15 cellular contexts compared by ENCODE assay signal in the genomic region with DNA sequence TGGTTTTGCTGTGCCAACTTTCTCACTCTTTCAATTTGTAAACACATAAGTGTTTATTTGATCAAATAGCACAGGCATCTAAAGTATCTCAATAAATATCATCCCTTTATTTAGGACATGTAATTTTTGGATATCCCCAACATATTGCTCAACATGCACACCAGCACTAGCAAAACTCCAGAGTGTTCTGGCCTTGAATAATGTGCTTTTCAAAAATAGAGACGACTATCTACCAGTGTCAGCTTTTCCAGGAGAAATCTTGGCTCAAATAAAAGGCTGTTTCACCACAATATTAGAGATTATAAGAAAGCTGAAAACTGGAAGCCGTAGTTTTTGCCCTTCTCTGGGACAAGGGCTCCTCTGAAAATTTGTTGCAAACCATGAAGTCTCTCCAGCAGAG.
DNase-seq lines count a peak whose midpoint lies in the region; ATAC-seq and TF ChIP-seq lines count a peak whose summit lies in the region.
"Had no signal": no experiment of that assay in that cellular context is flagged by ENCODE, and none has a peak within 500 bp of the region (broad histone marks: within the 10 kb centered on the region; RNA-seq: fewer than 3 reads in every experiment).

No MANE protein-coding gene starts in this region.

- H3K23me2 ChIP-seq in H9 (ENCODE audit: insufficient read length, low read depth, low read length, poor library complexity, severe bottlenecking), result no peaks in the 10 kb centered on the region

- no peak overlapping the region for H2BK5ac ChIP-seq in H9 (ENCODE audit: insufficient read length, low read length)

- H4K91ac ChIP-seq in H9 (ENCODE audit: insufficient read length, low read depth, low read length), result no peak overlapping the region

- H4K8ac ChIP-seq in H9 (replicated peaks; ENCODE audit: insufficient read length, low read depth, low read length), result no peak overlapping the region

- ATAC-seq in left ventricle myocardium superior, result peak; percentile 65
- ATAC-seq: GM12878, HepG2 had no signal

- peak overlapping the region; percentile 20 for H3K9ac ChIP-seq in adipocyte (ENCODE audit: low read length)
- H3K9ac ChIP-seq in H9 (ENCODE audit: extremely low read depth, insufficient read length, low read length), result no peak overlapping the region
- H3K9ac ChIP-seq: BLaER1 treated with 17β-estradiol and CSF1 and Interleukin-3, amounts not matched to agents 10 nM and 100 nM had no signal

- intact Hi-C loops in left ventricle myocardium superior (cut with micrococcal nuclease) (no loop called here), tibial artery (cut with DNase I; ENCODE audit: low total_unique reads) (no loop called here)

- H3K79me1 ChIP-seq in H9 (ENCODE audit: insufficient read depth, low read depth, low read length, poor library complexity, severe bottlenecking), result no peaks in the 10 kb centered on the region

- no peaks in the 10 kb centered on the region for H3K9me3 ChIP-seq in adipocyte (ENCODE audit: control insufficient read depth, low read length)
- H3K9me3 ChIP-seq in tibial artery, result no peaks in the 10 kb centered on the region
- peaks cover 11% of the 10 kb centered on the region for H3K9me3 ChIP-seq in H9 (ENCODE audit: control insufficient read depth, low read depth, low read length)

- no peak overlapping the region for H3K56ac ChIP-seq in H9 (ENCODE audit: insufficient read length, low read depth, low read length)

- peaks cover 25% of the 10 kb centered on the region for H3K4me1 ChIP-seq in adipocyte (ENCODE audit: control insufficient read depth, insufficient read depth, low read length)
- H3K4me1 ChIP-seq in tibial artery, result peaks cover 0 to 24% (median 0%) of the 10 kb centered on the region in 4 donors
- H3K4me1 ChIP-seq in H9 (ENCODE audit: insufficient read depth, low read length), result no peaks in the 10 kb centered on the region

- no peaks in the 10 kb centered on the region for H3K79me2 ChIP-seq in H9 (ENCODE audit: insufficient read depth, low read length)

- H3K36me3 Mint-ChIP-seq in H9 (ENCODE audit: insufficient read depth in 1 of 3, low read depth in 3 of 3), result no peaks in the 10 kb centered on the region
- H3K36me3 Mint-ChIP-seq: CD4-positive, CD25-positive, alpha-beta regulatory T cell had no signal

- peaks cover 36 to 58% of the 10 kb centered on the region in 2 experiments for H3K9me3 Mint-ChIP-seq in H9

- H3K27ac ChIP-seq in tibial artery (peak overlapping the region; percentile 25 to 35), H9 (ENCODE audit: insufficient read length, low read depth, low read length) (no peak overlapping the region)
- H3K27ac ChIP-seq: BLaER1 treated with 17β-estradiol and CSF1 and Interleukin-3, amounts not matched to agents 10 nM and 100 nM had no signal

- H2BK20ac ChIP-seq in H9 (ENCODE audit: low read depth, low read length, poor library complexity, severe bottlenecking), result no peak overlapping the region

- H3K4ac ChIP-seq in H9 (ENCODE audit: low read depth, low read length), result no peak overlapping the region

- H3K4me3 ChIP-seq in adipocyte (ENCODE audit: low read length) (no peak overlapping the region), tibial artery (no peak overlapping the region)
- H3K4me3 ChIP-seq: BLaER1 treated with 17β-estradiol and CSF1 and Interleukin-3, amounts not matched to agents 10 nM and 100 nM; GM12878 had no signal

- no peak overlapping the region for H2AK5ac ChIP-seq in H9 (ENCODE audit: insufficient read length, low read length)

- H3K4me2 ChIP-seq in H9 (ENCODE audit: insufficient read depth, insufficient read length, low read length), result no peak overlapping the region
- H3K4me2 ChIP-seq: BLaER1 treated with 17β-estradiol and CSF1 and Interleukin-3, amounts not matched to agents 10 nM and 100 nM had no signal

- no peak overlapping the region for H3K18ac ChIP-seq in H9 (ENCODE audit: insufficient read length, low read depth, low read length)

- no peak overlapping the region for H2BK15ac ChIP-seq in H9 (ENCODE audit: low read depth, low read length)

- TF ChIP-seq CTCF in tibial artery (IDR thresholded peaks at IDR 0.05) (no peak), H9 (conservative IDR thresholded peaks at IDR 0.05) (no peak)

- no peak overlapping the region for H3K4me3 Mint-ChIP-seq in H9
- H3K4me3 Mint-ChIP-seq: CD4-positive, CD25-positive, alpha-beta regulatory T cell; HFFc6 had no signal

- no peak overlapping the region for H3T11ph ChIP-seq in H9 (ENCODE audit: low read length)

- no CpG with 5 or more reads among the region's 2 CpGs for WGBS in H9 (ENCODE audit: extremely low coverage, insufficient read length, low lambda C conversion rate)

- no peak overlapping the region for H2AFZ ChIP-seq in H9 (ENCODE audit: low read length)

- H4K5ac ChIP-seq in H9 (ENCODE audit: insufficient read length, low read depth, low read length), result no peak overlapping the region

- H3K27me3 ChIP-seq in adipocyte (replicated peaks; ENCODE audit: control insufficient read depth, insufficient read depth, low read length) (peaks cover 9% of the 10 kb centered on the region), tibial artery (no peaks in the 10 kb centered on the region), H9 (ENCODE audit: insufficient read depth, low read length) (no peaks in the 10 kb centered on the region)

- DNase-seq in adipocyte (ENCODE audit: low read depth) (no peak), fibroblast of gingiva (ENCODE audit: low read depth) (peak; percentile 32), left ventricle myocardium superior (no peak), tibial artery (no peak), cerebellar nuclear complex (lab: John Stamatoyannopoulos, UW) (no peak), H9 (no peak)
- DNase-seq in activated CD4-positive, alpha-beta T cell treated with anti-CD3 and anti-CD28 coated beads, Interleukin-2, amount 50 U/mL, for 48 hours, result no peak
- DNase-seq: ACHN; CD4-positive, CD25-positive, alpha-beta regulatory T cell; DMS79; HCEC 1CT; HFFc6 had no signal

- no peak overlapping the region for H3K23ac ChIP-seq in H9 (ENCODE audit: insufficient read length, low read depth, low read length)

- H3K27ac Mint-ChIP-seq in H9, result no peak overlapping the region
- H3K27ac Mint-ChIP-seq: CD4-positive, CD25-positive, alpha-beta regulatory T cell; HFFc6 had no signal

- H2BK120ac ChIP-seq in H9 (ENCODE audit: low read depth, low read length, poor library complexity, severe bottlenecking), result no peak overlapping the region

- H3K4me1 Mint-ChIP-seq in H9, result no peaks in the 10 kb centered on the region

- no peaks in the 10 kb centered on the region for H3K36me3 ChIP-seq in adipocyte (ENCODE audit: control insufficient read depth, insufficient read depth, low read length, severe bottlenecking)
- H3K36me3 ChIP-seq in tibial artery, result no peaks in the 10 kb centered on the region
- H3K36me3 ChIP-seq: BLaER1 treated with 17β-estradiol and CSF1 and Interleukin-3, amounts not matched to agents 10 nM and 100 nM had no signal

- H3K14ac ChIP-seq in H9 (ENCODE audit: insufficient read depth, low read length), result no peak overlapping the region

- H2BK12ac ChIP-seq in H9 (ENCODE audit: insufficient read length, low read depth, low read length), result no peak overlapping the region

- H4K20me1 ChIP-seq in H9 (ENCODE audit: control insufficient read depth, insufficient read depth, insufficient read length), result no peaks in the 10 kb centered on the region
- H4K20me1 ChIP-seq: BLaER1 treated with 17β-estradiol and CSF1 and Interleukin-3, amounts not matched to agents 10 nM and 100 nM had no signal

- peaks cover 2% of the 10 kb centered on the region for H3K27me3 Mint-ChIP-seq in H9 (ENCODE audit: low read depth)
